ENCODE assay signal across 7 cellular contexts in the genomic region with DNA sequence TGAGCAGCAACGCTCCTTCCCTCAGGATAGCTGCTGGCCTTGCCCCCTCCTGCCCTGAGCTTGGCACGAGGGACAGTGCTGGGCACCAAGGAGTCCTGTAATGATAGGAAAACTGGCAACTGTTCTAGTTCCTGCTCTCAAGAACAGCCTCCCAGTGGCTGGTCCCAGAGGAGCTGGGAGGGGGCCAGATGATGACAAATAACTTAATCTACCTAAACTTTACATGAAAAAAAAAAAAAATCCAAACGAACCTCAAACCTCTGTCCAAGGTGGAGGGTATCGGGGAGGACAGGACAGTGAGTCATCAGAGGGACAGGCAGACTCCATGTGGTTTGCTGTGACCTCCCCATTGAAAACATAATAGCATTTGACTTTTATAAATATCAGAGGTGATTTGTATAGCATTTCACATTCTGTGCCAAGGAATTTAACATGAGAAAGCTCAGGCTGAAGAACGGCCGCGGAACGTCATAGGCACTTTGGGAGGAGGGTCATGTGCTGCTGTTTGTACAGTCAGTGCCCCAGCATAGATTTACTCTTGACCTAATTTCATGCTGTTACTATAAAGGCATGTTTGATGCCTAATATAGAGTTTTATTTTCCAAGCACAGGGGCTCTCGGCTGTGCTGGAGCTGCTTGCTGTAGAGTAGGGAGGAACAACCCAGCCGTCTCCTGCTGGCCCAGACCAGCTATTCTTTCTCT.
A peak's percentile ranks its signal among the peaks of the same experiment; 100 is the strongest.
DNase-seq lines count a peak whose midpoint lies in the region; ATAC-seq, FAIRE-seq and TF ChIP-seq lines count a peak whose summit lies in the region.

No MANE protein-coding gene starts in this region.

- H3K9me1 ChIP-seq in endothelial cell of umbilical vein (replicated peaks; ENCODE audit: control insufficient read depth, extremely low read depth, insufficient read depth, low read length) = no peaks in the 10 kb centered on the region

- peak overlapping the region; percentile 20 for H3K4me2 ChIP-seq in endothelial cell of umbilical vein (ENCODE audit: insufficient read depth, low read length)

- BruUV-seq in endothelial cell of umbilical vein (replicated peaks; lab: Mats Ljungman, UMichigan) = no TSS peak

- no peaks in the 10 kb centered on the region for H3K79me2 ChIP-seq in endothelial cell of umbilical vein (ENCODE audit: control insufficient read depth, insufficient read depth, low read length)

- intact Hi-C loops in endothelial cell of umbilical vein (cut with micrococcal nuclease) (loop anchor here (1.0 to 2.0 kb wide), 5 partner anchors 19 to 162 kb away; no protein-coding TSS in a partner anchor), upper lobe of right lung (cut with DNase I) (no loop called here)

- H3K9me3 ChIP-seq in endothelial cell of umbilical vein (replicated peaks; ENCODE audit: control insufficient read depth, insufficient read depth, low read length) (no peaks in the 10 kb centered on the region), mucosa of rectum (ENCODE audit: control insufficient read depth in 2 of 2, low read length in 2 of 2) (no peaks in the 10 kb centered on the region), upper lobe of right lung (no peaks in the 10 kb centered on the region)

- CTCF ChIA-PET in endothelial cell of umbilical vein (lab: Charles Lee) = interaction anchor here (0.8 to 2.2 kb wide), 18 partner anchors 8 to 303 kb away, joined by 3 to 31 read pairs (median 5); a partner anchor contains a TSS

- H3K27me3 ChIP-seq in endothelial cell of umbilical vein (ENCODE audit: control insufficient read depth in 2 of 2, insufficient read depth in 2 of 2, low read length in 2 of 2) (no peaks in the 10 kb centered on the region), mucosa of rectum (ENCODE audit: control insufficient read depth in 2 of 2, insufficient read depth in 2 of 2, low read length in 2 of 2) (no peaks in the 10 kb centered on the region), upper lobe of right lung (no peaks in the 10 kb centered on the region)

- POLR2A ChIA-PET in endothelial cell of umbilical vein (lab: Charles Lee) = interaction anchor here (0.7 to 1.8 kb wide), 2 partner anchors 22 to 38 kb away, joined by 3 to 9 read pairs; no protein-coding TSS in a partner anchor

- dilution Hi-C loops in endothelial cell of umbilical vein (cut with MboI; ENCODE audit: extremely low pct_ligation_motif_present, low sequenced_read_pairs) = no loop called here

- H4K20me1 ChIP-seq in endothelial cell of umbilical vein (replicated peaks; ENCODE audit: control insufficient read depth, extremely low read depth, insufficient read depth, low read length) = no peaks in the 10 kb centered on the region

- no peak overlapping the region for H3K4me3 ChIP-seq in endothelial cell of umbilical vein (replicated peaks in 1 of 3; ENCODE audit: insufficient read depth in 1 of 3, low read depth in 1 of 3, low read length in 3 of 3)
- no peak overlapping the region for H3K4me3 ChIP-seq in mucosa of rectum (ENCODE audit: low read length in 2 of 2)
- no peak overlapping the region for H3K4me3 ChIP-seq in upper lobe of right lung

- TF ChIP-seq POLR2A in endothelial cell of umbilical vein (IDR thresholded peaks at IDR 0.05; ENCODE audit: low read depth, low read length) = peak; percentile 21

- no peaks in the 10 kb centered on the region for H3K36me3 ChIP-seq in endothelial cell of umbilical vein (ENCODE audit: control insufficient read depth in 2 of 2, extremely low read depth in 1 of 2, insufficient read depth in 2 of 2, low read length in 2 of 2)
- H3K36me3 ChIP-seq in mucosa of rectum (ENCODE audit: control insufficient read depth in 2 of 2, insufficient read depth in 2 of 2, low read length in 2 of 2) = no peaks in the 10 kb centered on the region
- peaks cover 17% of the 10 kb centered on the region for H3K36me3 ChIP-seq in upper lobe of right lung

- peak; percentile 87 for FAIRE-seq in endothelial cell of umbilical vein (lab: Jason Lieb, UNC)

- H3K4me1 ChIP-seq in endothelial cell of umbilical vein (ENCODE audit: control insufficient read depth, extremely low read depth, insufficient read depth, low read length) = peaks cover 26% of the 10 kb centered on the region
- peaks cover 0 to 4% of the 10 kb centered on the region in 2 donors for H3K4me1 ChIP-seq in mucosa of rectum (ENCODE audit: control insufficient read depth in 2 of 2, insufficient read depth in 2 of 2, low read length in 2 of 2)
- peaks cover 82% of the 10 kb centered on the region for H3K4me1 ChIP-seq in upper lobe of right lung

- H3K9ac ChIP-seq in endothelial cell of umbilical vein (replicated peaks; ENCODE audit: extremely low read depth, insufficient read depth, low read length) (peak overlapping the region; percentile 60), mucosa of rectum (ENCODE audit: low read depth in 1 of 2, low read length in 2 of 2) (no peak overlapping the region)

- H2AFZ ChIP-seq in endothelial cell of umbilical vein (ENCODE audit: low read depth, low read length) = no peak overlapping the region

- peak; percentile 87 for DNase-seq in NCI-H2196 treated with DMSO at 0.1 percent for 48 hours (lab: John Stamatoyannopoulos, UW; ENCODE audit: unreplicated experiment)
- peak; percentile 96 for DNase-seq in endothelial cell of umbilical vein (ENCODE audit: low read depth, low spot score)
- peak; percentile 85 for DNase-seq in upper lobe of right lung
- DNase-seq in central memory CD4-positive, alpha-beta T cell = no peak
- DNase-seq in 8988T = no peak
- no peak for DNase-seq in activated T-cell treated with anti-CD3 and anti-CD28 coated beads for 4 hours

- ATAC-seq in upper lobe of right lung = peak; percentile 75

- peak overlapping the region; percentile 83 for H3K27ac ChIP-seq in endothelial cell of umbilical vein (ENCODE audit: insufficient read depth, low read depth, low read length)
- peak overlapping the region; percentile 44 to 58 for H3K27ac ChIP-seq in mucosa of rectum (ENCODE audit: low read depth in 2 of 2, low read length in 2 of 2)
- peak overlapping the region; percentile 72 for H3K27ac ChIP-seq in upper lobe of right lung

- TF ChIP-seq CTCF in endothelial cell of umbilical vein (IDR thresholded peaks at IDR 0.05; ENCODE audit: extremely low read depth in 1 of 2, insufficient read depth in 1 of 2, low read depth in 1 of 2, low read length in 2 of 2) (no peak), upper lobe of right lung (IDR thresholded peaks at IDR 0.05) (no peak)

TF ChIP-seq in endothelial cell of umbilical vein, 7 proteins besides CTCF, POLR2A, EP300 and RAD21:
- TF ChIP-seq JUN (IDR thresholded peaks at IDR 0.05; ENCODE audit: borderline replicate concordance, insufficient read depth, insufficient read length, low read depth) (peak; percentile 82), EZH2 (IDR thresholded peaks at IDR 0.05; ENCODE audit: borderline replicate concordance, low read depth, low read length, severe bottlenecking) (no peak), GATA2 (IDR thresholded peaks at IDR 0.05; ENCODE audit: insufficient read depth, insufficient read length, low read depth, low read length) (no peak), POLR2AphosphoS5 (IDR thresholded peaks at IDR 0.05; ENCODE audit: insufficient read depth, low read depth, low read length) (peak; percentile 37), FOS (IDR thresholded peaks at IDR 0.05; ENCODE audit: borderline replicate concordance, insufficient read depth, low read length) (peak; percentile 74), MYC (IDR thresholded peaks at IDR 0.05; ENCODE audit: low read depth, low read length) (no peak)
- TF ChIP-seq, protein P1, sequence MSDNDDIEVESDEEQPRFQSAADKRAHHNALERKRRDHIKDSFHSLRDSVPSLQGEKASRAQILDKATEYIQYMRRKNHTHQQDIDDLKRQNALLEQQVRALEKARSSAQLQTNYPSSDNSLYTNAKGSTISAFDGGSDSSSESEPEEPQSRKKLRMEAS (IDR thresholded peaks at IDR 0.05; ENCODE audit: insufficient read depth, insufficient read length) = peak; percentile 25

Comparison
In these comparisons a context has a peak if more than half of its experiments do, and no peak if none do; other contexts are left out.
1. DNase-seq: peak in NCI-H2196 treated with DMSO at 0.1 percent for 48 hours (single experiment), endothelial cell of umbilical vein (single experiment) and upper lobe of right lung (single experiment); none in central memory CD4-positive, alpha-beta T cell (single experiment), 8988T (single experiment) and activated T-cell treated with anti-CD3 and anti-CD28 coated beads for 4 hours (single experiment).
2. Peak in every context shown above with its lines, with median percentiles within 50 percentile points of each other: H3K27ac ChIP-seq.